ENCODE assay signal across 11 cellular contexts in genomic region chr2:222747526-222748160, GRCh38.
DNase-seq lines count a peak whose midpoint lies in the region; ATAC-seq and TF ChIP-seq lines count a peak whose summit lies in the region.
"Had no signal": no experiment of that assay in that cellular context is flagged by ENCODE, and none has a peak within 500 bp of the region (broad histone marks: within the 10 kb centered on the region; RNA-seq: fewer than 3 reads in every experiment).

No MANE protein-coding gene starts in this region.

- DNase-seq in T1000 (lab: John Stamatoyannopoulos, UW) (no peak), foreskin keratinocyte (no peak), NCI-H446 treated with DMSO at 0.1 percent for 48 hours (lab: John Stamatoyannopoulos, UW) (no peak)
- DNase-seq: activated CD8-positive, alpha-beta memory T cell treated with anti-CD3 and anti-CD28 coated beads, Interleukin-2, amount 50 U/mL, for 4 hours; NCI-H1930 had no signal

- ATAC-seq in GM18508 (IDR thresholded peaks at IDR 0.05; ENCODE audit: insufficient read depth, unreplicated experiment) = peak; percentile 54
- ATAC-seq in GM21381 (IDR thresholded peaks at IDR 0.05; ENCODE audit: unreplicated experiment) = peak; percentile 76
- peak; percentile 74 for ATAC-seq in HG03095 (IDR thresholded peaks at IDR 0.05; ENCODE audit: unreplicated experiment)
- ATAC-seq in foreskin keratinocyte = no peak
- no peak for ATAC-seq in GM21423 (IDR thresholded peaks at IDR 0.05; ENCODE audit: unreplicated experiment)

- H3K27ac ChIP-seq in ectodermal cell (ENCODE audit: insufficient read depth, low read depth, low read length, poor library complexity, severe bottlenecking) (peak overlapping the region; percentile 11), foreskin keratinocyte (no peak overlapping the region)
- H3K27ac ChIP-seq: BLaER1 had no signal

- no peaks in the 10 kb centered on the region for H3K9me3 ChIP-seq in ectodermal cell (ENCODE audit: control insufficient read depth, low read length)
- H3K9me3 ChIP-seq: BLaER1 had no signal

- WGBS in ectodermal cell, 2 experiments = 21 to 27% methylated on average over 5 of the region's 5 CpGs

- no peak for TF ChIP-seq CTCF in foreskin keratinocyte (conservative IDR thresholded peaks at IDR 0.05)

- no peak overlapping the region for H3K4me3 ChIP-seq in ectodermal cell (ENCODE audit: insufficient read depth, low read depth, low read length)
- H3K4me3 ChIP-seq: BLaER1 had no signal

- no peaks in the 10 kb centered on the region for H3K36me3 ChIP-seq in ectodermal cell (ENCODE audit: control insufficient read depth, insufficient read depth, low read length)
- H3K36me3 ChIP-seq: BLaER1 had no signal

- peaks cover 8% of the 10 kb centered on the region for H3K4me1 ChIP-seq in ectodermal cell (ENCODE audit: control insufficient read depth, insufficient read depth, low read length)
- H3K4me1 ChIP-seq in foreskin keratinocyte = no peaks in the 10 kb centered on the region

- no peaks in the 10 kb centered on the region for H3K27me3 ChIP-seq in ectodermal cell (ENCODE audit: control insufficient read depth, insufficient read depth, low read length, poor library complexity, severe bottlenecking)
- no peaks in the 10 kb centered on the region for H3K27me3 ChIP-seq in foreskin keratinocyte
- H3K27me3 ChIP-seq: BLaER1 had no signal

Comparison
In these comparisons a context has a peak if more than half of its experiments do, and no peak if none do; other contexts are left out.
1. ATAC-seq: peak in GM18508 (single experiment), GM21381 (single experiment) and HG03095 (single experiment); none in foreskin keratinocyte (single experiment) and GM21423 (single experiment).